Comparison of ENCODE assay signal across 1 cellular context in the genomic region with DNA sequence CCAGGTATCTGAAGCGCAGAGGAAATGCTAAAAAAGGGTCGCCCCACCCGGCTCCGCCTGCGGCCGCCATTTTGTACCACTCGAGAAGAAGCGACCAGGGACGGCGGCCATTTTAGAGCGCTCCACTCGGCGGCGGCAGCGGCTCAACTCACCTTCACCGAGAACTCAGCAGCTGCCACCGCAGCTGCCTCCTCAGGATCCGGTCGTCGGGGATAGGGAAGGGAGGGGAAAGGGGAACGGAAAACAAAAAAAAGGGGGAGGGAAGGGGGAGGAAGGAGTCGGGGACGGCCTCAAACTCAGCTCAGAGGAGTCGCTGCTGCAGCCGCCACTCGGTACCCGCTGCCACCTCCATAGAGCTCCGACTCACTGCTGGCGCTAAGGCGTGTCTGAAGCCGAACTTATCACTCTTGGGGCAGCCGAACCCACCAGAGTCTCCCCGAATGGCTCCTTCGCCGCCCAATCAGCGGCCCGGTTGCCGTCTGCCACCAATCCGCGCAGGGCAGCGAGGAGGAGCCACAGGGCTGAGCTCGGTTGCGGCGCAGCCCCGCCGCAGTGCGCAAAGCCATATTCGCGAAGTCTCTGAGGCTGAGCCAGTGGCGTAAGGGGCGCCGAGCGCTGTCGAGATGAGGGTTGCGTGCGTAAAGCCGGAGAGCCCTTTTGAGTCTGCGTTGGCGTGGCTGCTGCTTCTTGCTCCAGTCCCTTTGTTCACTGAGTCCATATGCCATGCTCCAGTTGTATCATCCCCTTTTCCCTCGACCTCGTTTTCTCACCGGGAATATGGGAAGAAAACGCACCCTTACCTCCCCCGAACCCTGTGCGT.
A peak's percentile ranks its signal among the peaks of the same experiment; 100 is the strongest.
TF ChIP-seq lines count a peak whose summit lies in the region.

A gene (minus strand): TSS at position 374 of the 820 bp plus-strand sequence.

TF ChIP-seq in K562, 482 proteins besides CTCF, POLR2A, EP300 and RAD21 (continued from another document):
- TF ChIP-seq CBX1 (IDR thresholded peaks at IDR 0.05; ENCODE audit: low read depth) (peak; percentile 95), DNMT1 (IDR thresholded peaks at IDR 0.05) (no peak), ZNF224 (CRISPR knock-in tag; IDR thresholded peaks at IDR 0.05) (no peak), PRPF4 (IDR thresholded peaks at IDR 0.05; ENCODE audit: insufficient read depth, low read depth, low read length, poor library complexity, severe bottlenecking) (peak; percentile 88), ZNF24 (IDR thresholded peaks at IDR 0.05) (peak; percentile 100), SRF (CRISPR knock-in tag; IDR thresholded peaks at IDR 0.05) (peak in 1 of 2 experiments; percentile 67; a peak in 2 of 4 replicates), NCOA6 (IDR thresholded peaks at IDR 0.05) (no peak), SMAD3 (CRISPR knock-in tag; conservative IDR thresholded peaks at IDR 0.05) (peak; percentile 78; the same call in 1 of the 2 replicates), MYNN (IDR thresholded peaks at IDR 0.05) (peak; percentile 53; the same call in 1 of the 2 replicates), MYNN (CRISPR knock-in tag; IDR thresholded peaks at IDR 0.05) (no peak), PHB (CRISPR knock-in tag; IDR thresholded peaks at IDR 0.05) (0 out of 2 replicates have a peak, but pooled peaks have one; percentile 19), MTA1 (IDR thresholded peaks at IDR 0.05; ENCODE audit: borderline replicate concordance) (peak; percentile 46), LEF1 (IDR thresholded peaks at IDR 0.05) (peak; percentile 63), GTF2F1 (IDR thresholded peaks at IDR 0.05; ENCODE audit: low read depth, low read length) (peak; percentile 96), HIVEP1 (CRISPR knock-in tag; IDR thresholded peaks at IDR 0.05) (peak; percentile 73; the same call in 1 of the 2 replicates), EZH2 (IDR thresholded peaks at IDR 0.05; ENCODE audit: borderline replicate concordance, low read depth, low read length) (no peak), LCOR (CRISPR knock-in tag; IDR thresholded peaks at IDR 0.05) (peak; percentile 97), ZC3H11A (IDR thresholded peaks at IDR 0.05; ENCODE audit: low read depth, low read length) (peak; percentile 100), XRCC5 (IDR thresholded peaks at IDR 0.05; ENCODE audit: low read depth, low read length) (peak; percentile 23; the same call in 1 of the 2 replicates), MED1 (CRISPR knock-in tag; IDR thresholded peaks at IDR 0.05; ENCODE audit: borderline replicate concordance) (no peak), SNRNP70 (optimal IDR thresholded peaks at IDR 0.05; ENCODE audit: low read depth, low read length) (no peak), EHMT2 (IDR thresholded peaks at IDR 0.05) (0 out of 2 replicates have a peak, but pooled peaks have one; percentile 8)
- TF ChIP-seq, protein P1, sequence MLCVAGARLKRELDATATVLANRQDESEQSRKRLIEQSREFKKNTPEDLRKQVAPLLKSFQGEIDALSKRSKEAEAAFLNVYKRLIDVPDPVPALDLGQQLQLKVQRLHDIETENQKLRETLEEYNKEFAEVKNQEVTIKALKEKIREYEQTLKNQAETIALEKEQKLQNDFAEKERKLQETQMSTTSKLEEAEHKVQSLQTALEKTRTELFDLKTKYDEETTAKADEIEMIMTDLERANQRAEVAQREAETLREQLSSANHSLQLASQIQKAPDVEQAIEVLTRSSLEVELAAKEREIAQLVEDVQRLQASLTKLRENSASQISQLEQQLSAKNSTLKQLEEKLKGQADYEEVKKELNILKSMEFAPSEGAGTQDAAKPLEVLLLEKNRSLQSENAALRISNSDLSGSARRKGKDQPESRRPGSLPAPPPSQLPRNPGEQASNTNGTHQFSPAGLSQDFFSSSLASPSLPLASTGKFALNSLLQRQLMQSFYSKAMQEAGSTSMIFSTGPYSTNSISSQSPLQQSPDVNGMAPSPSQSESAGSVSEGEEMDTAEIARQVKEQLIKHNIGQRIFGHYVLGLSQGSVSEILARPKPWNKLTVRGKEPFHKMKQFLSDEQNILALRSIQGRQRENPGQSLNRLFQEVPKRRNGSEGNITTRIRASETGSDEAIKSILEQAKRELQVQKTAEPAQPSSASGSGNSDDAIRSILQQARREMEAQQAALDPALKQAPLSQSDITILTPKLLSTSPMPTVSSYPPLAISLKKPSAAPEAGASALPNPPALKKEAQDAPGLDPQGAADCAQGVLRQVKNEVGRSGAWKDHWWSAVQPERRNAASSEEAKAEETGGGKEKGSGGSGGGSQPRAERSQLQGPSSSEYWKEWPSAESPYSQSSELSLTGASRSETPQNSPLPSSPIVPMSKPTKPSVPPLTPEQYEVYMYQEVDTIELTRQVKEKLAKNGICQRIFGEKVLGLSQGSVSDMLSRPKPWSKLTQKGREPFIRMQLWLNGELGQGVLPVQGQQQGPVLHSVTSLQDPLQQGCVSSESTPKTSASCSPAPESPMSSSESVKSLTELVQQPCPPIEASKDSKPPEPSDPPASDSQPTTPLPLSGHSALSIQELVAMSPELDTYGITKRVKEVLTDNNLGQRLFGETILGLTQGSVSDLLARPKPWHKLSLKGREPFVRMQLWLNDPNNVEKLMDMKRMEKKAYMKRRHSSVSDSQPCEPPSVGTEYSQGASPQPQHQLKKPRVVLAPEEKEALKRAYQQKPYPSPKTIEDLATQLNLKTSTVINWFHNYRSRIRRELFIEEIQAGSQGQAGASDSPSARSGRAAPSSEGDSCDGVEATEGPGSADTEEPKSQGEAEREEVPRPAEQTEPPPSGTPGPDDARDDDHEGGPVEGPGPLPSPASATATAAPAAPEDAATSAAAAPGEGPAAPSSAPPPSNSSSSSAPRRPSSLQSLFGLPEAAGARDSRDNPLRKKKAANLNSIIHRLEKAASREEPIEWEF (CRISPR knock-in tag; IDR thresholded peaks at IDR 0.05) = no peak
- TF ChIP-seq, protein P2, sequence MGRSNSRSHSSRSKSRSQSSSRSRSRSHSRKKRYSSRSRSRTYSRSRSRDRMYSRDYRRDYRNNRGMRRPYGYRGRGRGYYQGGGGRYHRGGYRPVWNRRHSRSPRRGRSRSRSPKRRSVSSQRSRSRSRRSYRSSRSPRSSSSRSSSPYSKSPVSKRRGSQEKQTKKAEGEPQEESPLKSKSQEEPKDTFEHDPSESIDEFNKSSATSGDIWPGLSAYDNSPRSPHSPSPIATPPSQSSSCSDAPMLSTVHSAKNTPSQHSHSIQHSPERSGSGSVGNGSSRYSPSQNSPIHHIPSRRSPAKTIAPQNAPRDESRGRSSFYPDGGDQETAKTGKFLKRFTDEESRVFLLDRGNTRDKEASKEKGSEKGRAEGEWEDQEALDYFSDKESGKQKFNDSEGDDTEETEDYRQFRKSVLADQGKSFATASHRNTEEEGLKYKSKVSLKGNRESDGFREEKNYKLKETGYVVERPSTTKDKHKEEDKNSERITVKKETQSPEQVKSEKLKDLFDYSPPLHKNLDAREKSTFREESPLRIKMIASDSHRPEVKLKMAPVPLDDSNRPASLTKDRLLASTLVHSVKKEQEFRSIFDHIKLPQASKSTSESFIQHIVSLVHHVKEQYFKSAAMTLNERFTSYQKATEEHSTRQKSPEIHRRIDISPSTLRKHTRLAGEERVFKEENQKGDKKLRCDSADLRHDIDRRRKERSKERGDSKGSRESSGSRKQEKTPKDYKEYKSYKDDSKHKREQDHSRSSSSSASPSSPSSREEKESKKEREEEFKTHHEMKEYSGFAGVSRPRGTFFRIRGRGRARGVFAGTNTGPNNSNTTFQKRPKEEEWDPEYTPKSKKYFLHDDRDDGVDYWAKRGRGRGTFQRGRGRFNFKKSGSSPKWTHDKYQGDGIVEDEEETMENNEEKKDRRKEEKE (IDR thresholded peaks at IDR 0.05; ENCODE audit: borderline replicate concordance in 1 of 2, control insufficient read depth in 1 of 2, low read depth in 2 of 2, low read length in 1 of 2) = 0 out of 4 replicates have a peak, but pooled peaks of 1 of the 2 experiments have one; percentile 69
- TF ChIP-seq, protein P3, sequence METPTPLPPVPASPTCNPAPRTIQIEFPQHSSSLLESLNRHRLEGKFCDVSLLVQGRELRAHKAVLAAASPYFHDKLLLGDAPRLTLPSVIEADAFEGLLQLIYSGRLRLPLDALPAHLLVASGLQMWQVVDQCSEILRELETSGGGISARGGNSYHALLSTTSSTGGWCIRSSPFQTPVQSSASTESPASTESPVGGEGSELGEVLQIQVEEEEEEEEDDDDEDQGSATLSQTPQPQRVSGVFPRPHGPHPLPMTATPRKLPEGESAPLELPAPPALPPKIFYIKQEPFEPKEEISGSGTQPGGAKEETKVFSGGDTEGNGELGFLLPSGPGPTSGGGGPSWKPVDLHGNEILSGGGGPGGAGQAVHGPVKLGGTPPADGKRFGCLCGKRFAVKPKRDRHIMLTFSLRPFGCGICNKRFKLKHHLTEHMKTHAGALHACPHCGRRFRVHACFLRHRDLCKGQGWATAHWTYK (CRISPR knock-in tag; IDR thresholded peaks at IDR 0.05) = peak; percentile 22; the same call in 1 of the 2 replicates
- TF ChIP-seq, protein P4, sequence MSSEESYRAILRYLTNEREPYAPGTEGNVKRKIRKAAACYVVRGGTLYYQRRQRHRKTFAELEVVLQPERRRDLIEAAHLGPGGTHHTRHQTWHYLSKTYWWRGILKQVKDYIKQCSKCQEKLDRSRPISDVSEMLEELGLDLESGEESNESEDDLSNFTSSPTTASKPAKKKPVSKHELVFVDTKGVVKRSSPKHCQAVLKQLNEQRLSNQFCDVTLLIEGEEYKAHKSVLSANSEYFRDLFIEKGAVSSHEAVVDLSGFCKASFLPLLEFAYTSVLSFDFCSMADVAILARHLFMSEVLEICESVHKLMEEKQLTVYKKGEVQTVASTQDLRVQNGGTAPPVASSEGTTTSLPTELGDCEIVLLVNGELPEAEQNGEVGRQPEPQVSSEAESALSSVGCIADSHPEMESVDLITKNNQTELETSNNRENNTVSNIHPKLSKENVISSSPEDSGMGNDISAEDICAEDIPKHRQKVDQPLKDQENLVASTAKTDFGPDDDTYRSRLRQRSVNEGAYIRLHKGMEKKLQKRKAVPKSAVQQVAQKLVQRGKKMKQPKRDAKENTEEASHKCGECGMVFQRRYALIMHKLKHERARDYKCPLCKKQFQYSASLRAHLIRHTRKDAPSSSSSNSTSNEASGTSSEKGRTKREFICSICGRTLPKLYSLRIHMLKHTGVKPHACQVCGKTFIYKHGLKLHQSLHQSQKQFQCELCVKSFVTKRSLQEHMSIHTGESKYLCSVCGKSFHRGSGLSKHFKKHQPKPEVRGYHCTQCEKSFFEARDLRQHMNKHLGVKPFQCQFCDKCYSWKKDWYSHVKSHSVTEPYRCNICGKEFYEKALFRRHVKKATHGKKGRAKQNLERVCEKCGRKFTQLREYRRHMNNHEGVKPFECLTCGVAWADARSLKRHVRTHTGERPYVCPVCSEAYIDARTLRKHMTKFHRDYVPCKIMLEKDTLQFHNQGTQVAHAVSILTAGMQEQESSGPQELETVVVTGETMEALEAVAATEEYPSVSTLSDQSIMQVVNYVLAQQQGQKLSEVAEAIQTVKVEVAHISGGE (CRISPR knock-in tag; IDR thresholded peaks at IDR 0.05) = peak in 1 of 3 experiments; percentile 58; a peak in 2 of 6 replicates
- TF ChIP-seq, protein P5, sequence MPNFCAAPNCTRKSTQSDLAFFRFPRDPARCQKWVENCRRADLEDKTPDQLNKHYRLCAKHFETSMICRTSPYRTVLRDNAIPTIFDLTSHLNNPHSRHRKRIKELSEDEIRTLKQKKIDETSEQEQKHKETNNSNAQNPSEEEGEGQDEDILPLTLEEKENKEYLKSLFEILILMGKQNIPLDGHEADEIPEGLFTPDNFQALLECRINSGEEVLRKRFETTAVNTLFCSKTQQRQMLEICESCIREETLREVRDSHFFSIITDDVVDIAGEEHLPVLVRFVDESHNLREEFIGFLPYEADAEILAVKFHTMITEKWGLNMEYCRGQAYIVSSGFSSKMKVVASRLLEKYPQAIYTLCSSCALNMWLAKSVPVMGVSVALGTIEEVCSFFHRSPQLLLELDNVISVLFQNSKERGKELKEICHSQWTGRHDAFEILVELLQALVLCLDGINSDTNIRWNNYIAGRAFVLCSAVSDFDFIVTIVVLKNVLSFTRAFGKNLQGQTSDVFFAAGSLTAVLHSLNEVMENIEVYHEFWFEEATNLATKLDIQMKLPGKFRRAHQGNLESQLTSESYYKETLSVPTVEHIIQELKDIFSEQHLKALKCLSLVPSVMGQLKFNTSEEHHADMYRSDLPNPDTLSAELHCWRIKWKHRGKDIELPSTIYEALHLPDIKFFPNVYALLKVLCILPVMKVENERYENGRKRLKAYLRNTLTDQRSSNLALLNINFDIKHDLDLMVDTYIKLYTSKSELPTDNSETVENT (CRISPR knock-in tag; IDR thresholded peaks at IDR 0.05) = peak; percentile 76; the same call in 1 of the 2 replicates
- TF ChIP-seq, protein P6, sequence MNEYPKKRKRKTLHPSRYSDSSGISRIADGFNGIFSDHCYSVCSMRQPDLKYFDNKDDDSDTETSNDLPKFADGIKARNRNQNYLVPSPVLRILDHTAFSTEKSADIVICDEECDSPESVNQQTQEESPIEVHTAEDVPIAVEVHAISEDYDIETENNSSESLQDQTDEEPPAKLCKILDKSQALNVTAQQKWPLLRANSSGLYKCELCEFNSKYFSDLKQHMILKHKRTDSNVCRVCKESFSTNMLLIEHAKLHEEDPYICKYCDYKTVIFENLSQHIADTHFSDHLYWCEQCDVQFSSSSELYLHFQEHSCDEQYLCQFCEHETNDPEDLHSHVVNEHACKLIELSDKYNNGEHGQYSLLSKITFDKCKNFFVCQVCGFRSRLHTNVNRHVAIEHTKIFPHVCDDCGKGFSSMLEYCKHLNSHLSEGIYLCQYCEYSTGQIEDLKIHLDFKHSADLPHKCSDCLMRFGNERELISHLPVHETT (CRISPR knock-in tag; conservative IDR thresholded peaks at IDR 0.05 in 1 of 2, IDR thresholded peaks at IDR 0.05 in 1 of 2) = peak in 1 of 2 experiments; percentile 41; a peak in 2 of 4 replicates
